ENCODE assay signal across 22 cellular contexts in genomic region chr10:36634916-36635315, GRCh38.
DNase-seq lines count a peak whose midpoint lies in the region; FAIRE-seq and TF ChIP-seq lines count a peak whose summit lies in the region.
"Had no signal": no experiment of that assay in that cellular context is flagged by ENCODE, and none has a peak within 500 bp of the region (broad histone marks: within the 10 kb centered on the region; RNA-seq: fewer than 3 reads in every experiment).

No MANE protein-coding gene starts in this region.

- FAIRE-seq in H54 (lab: Jason Lieb, UNC) = peak; percentile 65
- FAIRE-seq: A549 had no signal

- H2AFZ ChIP-seq in ACC112 (ENCODE audit: low read length, unreplicated experiment) = peak overlapping the region; percentile 53

- no peaks in the 10 kb centered on the region for H3K36me3 ChIP-seq in ACC112 (ENCODE audit: insufficient read depth, low read length)
- H3K36me3 ChIP-seq: right lobe of liver, uterus had no signal

- no peaks in the 10 kb centered on the region for H3K79me2 ChIP-seq in ACC112 (ENCODE audit: control insufficient read depth, insufficient read depth, low read length, unreplicated experiment)

- peak overlapping the region; percentile 7; the same call in 1 of the 2 replicates for H3K4me3 ChIP-seq in ACC112 (ENCODE audit: low read depth, low read length)
- H3K4me3 ChIP-seq in fibroblast of villous mesenchyme (ENCODE audit: low read depth, low read length) = no peak overlapping the region
- H3K4me3 ChIP-seq: A549, right lobe of liver, uterus had no signal

- H3K4me1 ChIP-seq in ACC112 (ENCODE audit: control insufficient read depth, insufficient read depth, low read length, unreplicated experiment) = peaks cover 12% of the 10 kb centered on the region
- H3K4me1 ChIP-seq: A549, foreskin keratinocyte, right lobe of liver, uterus had no signal

- peak; percentile 17 for DNase-seq in H54 (ENCODE audit: insufficient read length, low spot score)
- peak; percentile 13 for DNase-seq in amniotic stem cell (lab: John Stamatoyannopoulos, UW)
- peak; percentile 3 for DNase-seq in fibroblast of villous mesenchyme (ENCODE audit: low read depth)
- no peak for DNase-seq in activated naive CD4-positive, alpha-beta T cell treated with anti-CD3 and anti-CD28 coated beads, Interleukin-2, amount 50 U/mL, for 16 hours
- no peak for DNase-seq in SIG-M5 (lab: John Stamatoyannopoulos, UW)
- DNase-seq in NCI-H146 (lab: John Stamatoyannopoulos, UW) = no peak
- DNase-seq in KG1 (lab: John Stamatoyannopoulos, UW) = no peak
- DNase-seq: activated CD4-positive, alpha-beta memory T cell treated with anti-CD3 and anti-CD28 coated beads for 36 hours; activated naive CD8-positive, alpha-beta T cell treated with anti-CD3 and anti-CD28 coated beads for 36 hours; activated T-cell treated with anti-CD3 and anti-CD28 coated beads, Interleukin-2, amount 50 U/mL, for 1 hour; central memory CD4-positive, alpha-beta T cell; foreskin keratinocyte; GDM1; GOT3; KBM-7; left ventricle myocardium superior; NCI-H1105; right lobe of liver; T-helper 1 cell; uterus had no signal

- H3K27ac ChIP-seq in ACC112 (ENCODE audit: low read depth, low read length) = no peak overlapping the region
- H3K27ac ChIP-seq: A549, foreskin keratinocyte, right lobe of liver, uterus had no signal

- TF ChIP-seq CTCF in fibroblast of villous mesenchyme (IDR thresholded peaks at IDR 0.05; ENCODE audit: insufficient read depth, low read depth, low read length) = no peak

- no peak for TF ChIP-seq POLR2A in H54 (IDR thresholded peaks at IDR 0.05; ENCODE audit: low read depth, low read length)

- no peaks in the 10 kb centered on the region for H3K27me3 ChIP-seq in ACC112 (ENCODE audit: insufficient read depth, low read length)
- H3K27me3 ChIP-seq: foreskin keratinocyte, right lobe of liver, uterus had no signal

Comparison
In these comparisons a context has a peak if more than half of its experiments do, and no peak if none do; other contexts are left out.
1. DNase-seq: peak in H54 (single experiment), amniotic stem cell (single experiment) and fibroblast of villous mesenchyme (single experiment); none in activated naive CD4-positive, alpha-beta T cell treated with anti-CD3 and anti-CD28 coated beads, Interleukin-2, amount 50 U/mL, for 16 hours (single experiment), SIG-M5 (single experiment), NCI-H146 (single experiment) and KG1 (single experiment).